ENCODE assay signal across 20 cellular contexts in the genomic region with DNA sequence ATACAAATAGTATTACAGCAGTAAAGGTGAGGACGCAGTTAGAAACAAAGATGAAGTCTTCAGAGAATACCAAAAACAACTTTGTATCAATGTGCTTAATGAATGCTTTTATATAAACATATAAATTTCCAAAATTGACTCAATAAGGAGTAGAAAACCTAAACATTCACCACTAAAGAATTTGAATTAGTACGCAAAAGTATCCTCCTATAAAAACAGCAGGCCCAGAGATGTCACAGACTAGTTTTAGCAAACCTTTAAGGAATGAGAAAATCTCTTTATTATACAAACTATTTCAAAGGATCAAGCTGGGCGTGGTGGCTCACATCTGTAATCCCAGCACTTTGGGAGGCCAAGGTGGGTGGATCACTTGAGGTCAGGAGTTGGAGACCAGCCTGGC.
A peak's percentile ranks its signal among the peaks of the same experiment; 100 is the strongest.
DNase-seq lines count a peak whose midpoint lies in the region; ATAC-seq lines count a peak whose summit lies in the region.
"Had no signal": no experiment of that assay in that cellular context is flagged by ENCODE, and none has a peak within 500 bp of the region (broad histone marks: within the 10 kb centered on the region; RNA-seq: fewer than 3 reads in every experiment).

No MANE protein-coding gene starts in this region.

- ATAC-seq in activated CD4-positive, CD25-positive, alpha-beta regulatory T cell treated with anti-CD3 and anti-CD28 coated beads, Interleukin-2, amount 50 U/mL, for 24 hours: no peak
- ATAC-seq: A549; CD8-positive, alpha-beta T cell; HCT116 had no signal

- H3K27ac ChIP-seq in GM23248: no peak overlapping the region
- H3K27ac ChIP-seq: C4-2B had no signal

- H3K36me3 ChIP-seq in MG63 (no peaks in the 10 kb centered on the region; the same call in none of the 2 replicates), GM23248 (ENCODE audit: low read depth) (no peaks in the 10 kb centered on the region)

- peak; percentile 18 for DNase-seq in HCEC 1CT
- DNase-seq in MG63: peak; percentile 39
- peak; percentile 9 for DNase-seq in ecto neural progenitor cell (ENCODE audit: low spot score)
- DNase-seq in ureter (ENCODE audit: low spot score): peak; percentile 7
- DNase-seq in GM23248: no peak
- DNase-seq in C1 segment of cervical spinal cord (lab: John Stamatoyannopoulos, UW): no peak
- DNase-seq: 8988T; ACHN; Caco-2; CD4-positive, CD25-positive, alpha-beta regulatory T cell; CD8-positive, alpha-beta T cell; DMS153; DND-41; EL; GDM1; H7 had no signal

- no peaks in the 10 kb centered on the region for H3K27me3 ChIP-seq in MG63
- no peaks in the 10 kb centered on the region for H3K27me3 ChIP-seq in GM23248 (replicated peaks; ENCODE audit: insufficient read depth)

- no peaks in the 10 kb centered on the region for H3K79me2 ChIP-seq in GM23248 (ENCODE audit: insufficient read depth)

- H3K4me2 ChIP-seq in GM23248 (ENCODE audit: unreplicated experiment): no peak overlapping the region
- H3K4me2 ChIP-seq: A549 had no signal

- no peak overlapping the region for H2AFZ ChIP-seq in GM23248

- H3K9me3 ChIP-seq in MG63 (no peaks in the 10 kb centered on the region), GM23248 (ENCODE audit: low read depth) (no peaks in the 10 kb centered on the region)
- H3K9me3 ChIP-seq: Caco-2 had no signal

- no peaks in the 10 kb centered on the region; the same call in 1 of the 2 replicates for H3K4me1 ChIP-seq in GM23248 (ENCODE audit: insufficient read depth)

- H4K20me1 ChIP-seq in GM23248 (ENCODE audit: insufficient read depth): no peaks in the 10 kb centered on the region

- WGBS in GM23248 (ENCODE audit: low coverage in 1 of 2, low lambda C conversion rate in 2 of 2, missing lambda C conversion rate in 2 of 2), 2 experiments: 90 to 96% methylated on average over 3 of the region's 3 CpGs

- H3K4me3 ChIP-seq in MG63: no peak overlapping the region
- no peak overlapping the region for H3K4me3 ChIP-seq in GM23248
- H3K4me3 ChIP-seq: A549 had no signal

- no peaks in the 10 kb centered on the region for H3F3A ChIP-seq in GM23248 (ENCODE audit: insufficient read depth)

- H3K9ac ChIP-seq in GM23248: no peak overlapping the region

- no peaks in the 10 kb centered on the region for H3K9me2 ChIP-seq in GM23248 (ENCODE audit: insufficient read depth)

- in situ Hi-C loops in GM23248 (cut with MboI): no loop called here

Comparison
In these comparisons a context has a peak if more than half of its experiments do, and no peak if none do; other contexts are left out.
1. DNase-seq: peak in HCEC 1CT (single experiment), MG63 (single experiment), ecto neural progenitor cell (single experiment) and ureter (single experiment); none in GM23248 (single experiment) and C1 segment of cervical spinal cord (0 of 14).